In genomic region chr13:111175948-111176347, GRCh38 we compare ENCODE assay signal across 1 cellular context.
TF ChIP-seq lines count a peak whose summit lies in the region.

No MANE protein-coding gene starts in this region.

TF ChIP-seq in HepG2, 621 proteins besides CTCF, POLR2A, EP300 and RAD21 (continued from another document):
- no peak for TF ChIP-seq THRA (CRISPR knock-in tag; IDR thresholded peaks at IDR 0.05; ENCODE audit: borderline replicate concordance)
- no peak for TF ChIP-seq ARID4A (CRISPR knock-in tag; IDR thresholded peaks at IDR 0.05; ENCODE audit: borderline replicate concordance)
- TF ChIP-seq ZNF704 (CRISPR knock-in tag; IDR thresholded peaks at IDR 0.05; ENCODE audit: borderline replicate concordance) = no peak
- no peak for TF ChIP-seq GABPB1 (CRISPR knock-in tag; IDR thresholded peaks at IDR 0.05)
- TF ChIP-seq CHD2 (IDR thresholded peaks at IDR 0.05; ENCODE audit: low read depth, low read length) = no peak
- no peak for TF ChIP-seq HMG20B (CRISPR knock-in tag; conservative IDR thresholded peaks at IDR 0.05)
- TF ChIP-seq FOXK2 (IDR thresholded peaks at IDR 0.05) = no peak
- no peak for TF ChIP-seq ISX (CRISPR knock-in tag; conservative IDR thresholded peaks at IDR 0.05)
- no peak for TF ChIP-seq ZNF747 (CRISPR knock-in tag; IDR thresholded peaks at IDR 0.05; ENCODE audit: borderline replicate concordance)
- TF ChIP-seq CCDC6 (CRISPR knock-in tag; IDR thresholded peaks at IDR 0.05) = no peak
- TF ChIP-seq MBD4 (IDR thresholded peaks at IDR 0.05; ENCODE audit: borderline replicate concordance, low read length) = no peak
- TF ChIP-seq WIZ (CRISPR knock-in tag; IDR thresholded peaks at IDR 0.05) = no peak
- no peak for TF ChIP-seq RXRA (CRISPR knock-in tag; IDR thresholded peaks at IDR 0.05)
- TF ChIP-seq KLF11 (CRISPR knock-in tag; IDR thresholded peaks at IDR 0.05) = no peak
TF ChIP-seq in HepG2: peak in this region for 0.
